In genomic region chr17:82440377-82440981, GRCh38 we compare ENCODE assay signal across 1 cellular context.
TF ChIP-seq lines count a peak whose summit lies in the region.

No MANE protein-coding gene starts in this region.

TF ChIP-seq in SK-N-SH, 30 proteins besides CTCF, POLR2A, EP300 and RAD21 (continued from another document):
- TF ChIP-seq, protein P1, sequence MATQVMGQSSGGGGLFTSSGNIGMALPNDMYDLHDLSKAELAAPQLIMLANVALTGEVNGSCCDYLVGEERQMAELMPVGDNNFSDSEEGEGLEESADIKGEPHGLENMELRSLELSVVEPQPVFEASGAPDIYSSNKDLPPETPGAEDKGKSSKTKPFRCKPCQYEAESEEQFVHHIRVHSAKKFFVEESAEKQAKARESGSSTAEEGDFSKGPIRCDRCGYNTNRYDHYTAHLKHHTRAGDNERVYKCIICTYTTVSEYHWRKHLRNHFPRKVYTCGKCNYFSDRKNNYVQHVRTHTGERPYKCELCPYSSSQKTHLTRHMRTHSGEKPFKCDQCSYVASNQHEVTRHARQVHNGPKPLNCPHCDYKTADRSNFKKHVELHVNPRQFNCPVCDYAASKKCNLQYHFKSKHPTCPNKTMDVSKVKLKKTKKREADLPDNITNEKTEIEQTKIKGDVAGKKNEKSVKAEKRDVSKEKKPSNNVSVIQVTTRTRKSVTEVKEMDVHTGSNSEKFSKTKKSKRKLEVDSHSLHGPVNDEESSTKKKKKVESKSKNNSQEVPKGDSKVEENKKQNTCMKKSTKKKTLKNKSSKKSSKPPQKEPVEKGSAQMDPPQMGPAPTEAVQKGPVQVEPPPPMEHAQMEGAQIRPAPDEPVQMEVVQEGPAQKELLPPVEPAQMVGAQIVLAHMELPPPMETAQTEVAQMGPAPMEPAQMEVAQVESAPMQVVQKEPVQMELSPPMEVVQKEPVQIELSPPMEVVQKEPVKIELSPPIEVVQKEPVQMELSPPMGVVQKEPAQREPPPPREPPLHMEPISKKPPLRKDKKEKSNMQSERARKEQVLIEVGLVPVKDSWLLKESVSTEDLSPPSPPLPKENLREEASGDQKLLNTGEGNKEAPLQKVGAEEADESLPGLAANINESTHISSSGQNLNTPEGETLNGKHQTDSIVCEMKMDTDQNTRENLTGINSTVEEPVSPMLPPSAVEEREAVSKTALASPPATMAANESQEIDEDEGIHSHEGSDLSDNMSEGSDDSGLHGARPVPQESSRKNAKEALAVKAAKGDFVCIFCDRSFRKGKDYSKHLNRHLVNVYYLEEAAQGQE (IDR thresholded peaks at IDR 0.05; ENCODE audit: low read depth, low read length), result no peak
- TF ChIP-seq SIN3A (IDR thresholded peaks at IDR 0.05; ENCODE audit: borderline replicate concordance, low read depth, low read length) (no peak), RXRA (IDR thresholded peaks at IDR 0.05; ENCODE audit: borderline replicate concordance, low read depth) (no peak), POLR2AphosphoS5 (IDR thresholded peaks at IDR 0.05; ENCODE audit: low read depth, low read length) (no peak), NFIC (IDR thresholded peaks at IDR 0.05; ENCODE audit: borderline replicate concordance) (no peak), FOSL2 (IDR thresholded peaks at IDR 0.05; ENCODE audit: borderline replicate concordance, low read depth) (no peak), EZH2phosphoT487 (IDR thresholded peaks at IDR 0.05; ENCODE audit: borderline replicate concordance, low read depth) (no peak), TCF12 (IDR thresholded peaks at IDR 0.05) (no peak), ELF1 (IDR thresholded peaks at IDR 0.05) (no peak), JUND (IDR thresholded peaks at IDR 0.05) (no peak), FOXM1 (IDR thresholded peaks at IDR 0.05; ENCODE audit: low read depth) (no peak), ZBTB33 (IDR thresholded peaks at IDR 0.05; ENCODE audit: borderline replicate concordance, low read depth) (no peak)
- TF ChIP-seq, protein P2, sequence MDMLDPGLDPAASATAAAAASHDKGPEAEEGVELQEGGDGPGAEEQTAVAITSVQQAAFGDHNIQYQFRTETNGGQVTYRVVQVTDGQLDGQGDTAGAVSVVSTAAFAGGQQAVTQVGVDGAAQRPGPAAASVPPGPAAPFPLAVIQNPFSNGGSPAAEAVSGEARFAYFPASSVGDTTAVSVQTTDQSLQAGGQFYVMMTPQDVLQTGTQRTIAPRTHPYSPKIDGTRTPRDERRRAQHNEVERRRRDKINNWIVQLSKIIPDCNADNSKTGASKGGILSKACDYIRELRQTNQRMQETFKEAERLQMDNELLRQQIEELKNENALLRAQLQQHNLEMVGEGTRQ (IDR thresholded peaks at IDR 0.05; ENCODE audit: borderline replicate concordance, low read depth, low read length), result no peak
TF ChIP-seq in SK-N-SH: peak in this region for 0.
